14 cellular contexts compared by ENCODE assay signal in the genomic region with DNA sequence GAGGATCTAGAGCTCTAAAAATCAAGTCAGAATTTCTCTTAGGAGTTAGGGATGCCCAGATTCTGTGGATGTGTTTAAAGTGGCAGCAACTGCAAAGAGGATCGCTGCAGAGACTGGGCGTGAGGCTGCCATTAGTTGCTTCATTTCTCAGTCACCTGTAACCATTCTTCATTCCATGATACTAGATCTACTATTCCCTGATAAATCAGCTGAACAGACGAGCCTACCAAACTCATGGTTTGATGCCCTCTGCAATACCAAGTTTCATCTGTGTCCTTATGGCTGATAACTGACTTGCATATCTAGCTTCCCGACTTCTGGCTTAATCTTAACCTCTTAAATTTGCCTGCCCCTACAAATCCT. TPM values are rescaled to one million over a fixed set of nuclear protein-coding genes. Genes with fewer than 3 reads are reported as not detected.
DNase-seq lines count a peak whose midpoint lies in the region; ATAC-seq and TF ChIP-seq lines count a peak whose summit lies in the region.
"Had no signal": no experiment of that assay in that cellular context is flagged by ENCODE, and none has a peak within 500 bp of the region (broad histone marks: within the 10 kb centered on the region; RNA-seq: fewer than 3 reads in every experiment).

No MANE protein-coding gene starts in this region.

- H3K9me3 ChIP-seq in left ventricle myocardium inferior (replicated peaks) (no peaks in the 10 kb centered on the region), heart right ventricle (no peaks in the 10 kb centered on the region), body of pancreas (no peaks in the 10 kb centered on the region), upper lobe of right lung (no peaks in the 10 kb centered on the region), gastroesophageal sphincter (no peaks in the 10 kb centered on the region)
- no peaks in the 10 kb centered on the region for H3K9me3 ChIP-seq in naive thymus-derived CD4-positive, alpha-beta T cell (ENCODE audit: control insufficient read depth in 2 of 3, low read length in 3 of 3)
- H3K9me3 ChIP-seq: ascending aorta had no signal

- H3K27me3 Mint-ChIP-seq in naive thymus-derived CD4-positive, alpha-beta T cell = no peaks in the 10 kb centered on the region

- H3K4me1 ChIP-seq in left ventricle myocardium inferior (peaks cover 77% of the 10 kb centered on the region), heart right ventricle (peaks cover 3 to 62% (median 50%) of the 10 kb centered on the region in 9 donors), body of pancreas (peaks cover 88% of the 10 kb centered on the region), upper lobe of right lung (peaks cover 38% of the 10 kb centered on the region), gastroesophageal sphincter (peaks cover 8 to 78% (median 31%) of the 10 kb centered on the region in 3 donors)
- peaks cover 4 to 7% of the 10 kb centered on the region in 2 donors for H3K4me1 ChIP-seq in naive thymus-derived CD4-positive, alpha-beta T cell (ENCODE audit: control insufficient read depth in 2 of 2, insufficient read depth in 2 of 2, low read length in 2 of 2)

- POLR2A ChIA-PET in naive thymus-derived CD4-positive, alpha-beta T cell (lab: Charles Lee) = interaction anchor here (1.4 kb wide), 1 partner anchor 9 kb away, joined by 4 read pairs; no protein-coding TSS in a partner anchor

- no peaks in the 10 kb centered on the region for H3K27me3 ChIP-seq in left ventricle myocardium inferior (ENCODE audit: low read depth)
- H3K27me3 ChIP-seq in heart right ventricle = no peaks in the 10 kb centered on the region
- no peaks in the 10 kb centered on the region for H3K27me3 ChIP-seq in body of pancreas
- no peaks in the 10 kb centered on the region for H3K27me3 ChIP-seq in naive thymus-derived CD4-positive, alpha-beta T cell (ENCODE audit: control insufficient read depth in 2 of 2, insufficient read depth in 2 of 2, low read length in 2 of 2)
- H3K27me3 ChIP-seq in upper lobe of right lung = no peaks in the 10 kb centered on the region
- H3K27me3 ChIP-seq in gastroesophageal sphincter = no peaks in the 10 kb centered on the region
- H3K27me3 ChIP-seq: ascending aorta had no signal

- H3K27ac Mint-ChIP-seq in naive thymus-derived CD4-positive, alpha-beta T cell = peak overlapping the region in 8 of 9 donors; percentile 18 to 80 (median 54)

- intact Hi-C loops in left ventricle myocardium inferior (cut with micrococcal nuclease) = no loop called here
- intact Hi-C loops in heart right ventricle (cut with DNase I) = loop anchor here in 3 of 10 donors (5.0 kb wide), 2 partner anchors 33 to 38 kb away; a partner anchor contains a TSS
- intact Hi-C loops in body of pancreas (cut with DNase I) = loop anchor here (5.0 kb wide), 1 partner anchor 33 kb away; a partner anchor contains a TSS
- intact Hi-C loops in naive thymus-derived CD4-positive, alpha-beta T cell (cut with micrococcal nuclease) = no loop called here
- intact Hi-C loops in upper lobe of right lung (cut with DNase I) = loop anchor here (5.0 kb wide), 1 partner anchor 38 kb away; no protein-coding TSS in a partner anchor

- H3K4me3 ChIP-seq in left ventricle myocardium inferior = no peak overlapping the region
- H3K4me3 ChIP-seq in heart right ventricle = no peak overlapping the region
- no peak overlapping the region for H3K4me3 ChIP-seq in body of pancreas
- H3K4me3 ChIP-seq in naive thymus-derived CD4-positive, alpha-beta T cell (ENCODE audit: low read length) = no peak overlapping the region
- H3K4me3 ChIP-seq in upper lobe of right lung = no peak overlapping the region
- H3K4me3 ChIP-seq in gastroesophageal sphincter = no peak overlapping the region
- H3K4me3 ChIP-seq: ascending aorta had no signal

- 58 to 70% methylated on average over 4 of the region's 4 CpGs for WGBS in heart right ventricle, 2 donors
- WGBS in body of pancreas, 2 donors = 29 to 54% methylated on average over 4 of the region's 4 CpGs
- 71 to 75% methylated on average over 4 of the region's 4 CpGs for WGBS in gastroesophageal sphincter (ENCODE audit: low coverage in 1 of 2), 2 donors

- H3K36me3 ChIP-seq in left ventricle myocardium inferior = no peaks in the 10 kb centered on the region
- no peaks in the 10 kb centered on the region for H3K36me3 ChIP-seq in heart right ventricle
- H3K36me3 ChIP-seq in body of pancreas (replicated peaks in 1 of 2; ENCODE audit: insufficient read depth in 1 of 2, low read depth in 2 of 2) = no peaks in the 10 kb centered on the region
- no peaks in the 10 kb centered on the region for H3K36me3 ChIP-seq in naive thymus-derived CD4-positive, alpha-beta T cell (ENCODE audit: control insufficient read depth in 2 of 3, insufficient read depth in 3 of 3, low read length in 3 of 3)
- no peaks in the 10 kb centered on the region for H3K36me3 ChIP-seq in upper lobe of right lung
- H3K36me3 ChIP-seq in gastroesophageal sphincter = no peaks in the 10 kb centered on the region
- H3K36me3 ChIP-seq: ascending aorta had no signal

- H3K27ac ChIP-seq in left ventricle myocardium inferior (replicated peaks) = peak overlapping the region; percentile 72
- H3K27ac ChIP-seq in heart right ventricle = peak overlapping the region in 3 of 10 donors; percentile 33 to 49 (median 46)
- H3K27ac ChIP-seq in body of pancreas = peak overlapping the region; percentile 34 to 79 (median 48)
- H3K27ac ChIP-seq in naive thymus-derived CD4-positive, alpha-beta T cell (ENCODE audit: low read depth, low read length) = no peak overlapping the region
- peak overlapping the region; percentile 32 for H3K27ac ChIP-seq in upper lobe of right lung
- H3K27ac ChIP-seq in gastroesophageal sphincter = peak overlapping the region in 1 of 4 donors; percentile 47

- H3K4me3 Mint-ChIP-seq in naive thymus-derived CD4-positive, alpha-beta T cell = no peak overlapping the region

- H3K9me3 Mint-ChIP-seq in naive thymus-derived CD4-positive, alpha-beta T cell = no peaks in the 10 kb centered on the region

- no peak for TF ChIP-seq CTCF in left ventricle myocardium inferior (IDR thresholded peaks at IDR 0.05; ENCODE audit: borderline replicate concordance)
- no peak for TF ChIP-seq CTCF in heart right ventricle (IDR thresholded peaks at IDR 0.05)
- TF ChIP-seq CTCF in body of pancreas (IDR thresholded peaks at IDR 0.05) = no peak
- no peak for TF ChIP-seq CTCF in upper lobe of right lung (IDR thresholded peaks at IDR 0.05)
- TF ChIP-seq CTCF in gastroesophageal sphincter (IDR thresholded peaks at IDR 0.05) = no peak

- CTCF ChIA-PET in naive thymus-derived CD4-positive, alpha-beta T cell (lab: Charles Lee) = interaction anchor here (8.5 kb wide), 1 partner anchor 36 kb away, joined by 87 read pairs; a partner anchor contains a TSS

- no peak for ATAC-seq in heart right ventricle
- no peak for ATAC-seq in body of pancreas
- no peak for ATAC-seq in naive thymus-derived CD4-positive, alpha-beta T cell
- ATAC-seq in upper lobe of right lung = no peak
- no peak for ATAC-seq in gastroesophageal sphincter

- DNase-seq in left ventricle myocardium inferior = no peak
- no peak for DNase-seq in heart right ventricle
- DNase-seq in body of pancreas = no peak
- no peak for DNase-seq in naive thymus-derived CD4-positive, alpha-beta T cell
- no peak for DNase-seq in upper lobe of right lung
- DNase-seq in cortex of kidney (lab: John Stamatoyannopoulos, UW) = no peak
- DNase-seq in activated CD4-positive, alpha-beta T cell treated with anti-CD3 and anti-CD28 coated beads, Interleukin-2, amount 50 U/mL, for 48 hours = no peak
- DNase-seq: DMS79, foreskin fibroblast, NCI-H1105, T-helper 2 cell had no signal

- peaks cover 0 to 6% (median 4%) of the 10 kb centered on the region in 5 donors for H3K36me3 Mint-ChIP-seq in naive thymus-derived CD4-positive, alpha-beta T cell

- no peak for TF ChIP-seq EP300 in gastroesophageal sphincter (IDR thresholded peaks at IDR 0.05)

- H3K4me1 Mint-ChIP-seq in naive thymus-derived CD4-positive, alpha-beta T cell = peaks cover 21 to 58% (median 53%) of the 10 kb centered on the region in 7 donors

- TF ChIP-seq POLR2A in body of pancreas (IDR thresholded peaks at IDR 0.05) (no peak), gastroesophageal sphincter (IDR thresholded peaks at IDR 0.05) (no peak)

RNA-seq across cellular contexts. Expression of a gene that starts 33.3 kb away (rescaled TPM):
- 40.6 TPM for total RNA-seq in left ventricle myocardium inferior
- total RNA-seq in heart right ventricle = 10 to 100 TPM; 38.8 to 47.9 (median 41.5) TPM
- 10 to 100 TPM; 15.8 to 21.6 TPM for polyA plus RNA-seq in heart right ventricle
- total RNA-seq in body of pancreas = 10 to 100 TPM; 26.7 to 31.4 TPM
- total RNA-seq in naive thymus-derived CD4-positive, alpha-beta T cell = 10 to 100 TPM; 27.2 to 40.8 (median 32.0) TPM
- polyA plus RNA-seq in naive thymus-derived CD4-positive, alpha-beta T cell = 10 to 100 TPM; 16.9 TPM
- 36.7 TPM for total RNA-seq in upper lobe of right lung
- total RNA-seq in gastroesophageal sphincter = 10 to 100 TPM; 26.5 to 43.9 (median 33.0) TPM

RNA-seq across cellular contexts. Expression of a gene that starts 54.9 kb away (rescaled TPM):
- total RNA-seq in left ventricle myocardium inferior (not detected), heart right ventricle (1 to 10 TPM in 1 of 10 donors, under 1 TPM in 6, not detected in 3; 0.31 to 1.0 (median 0.77) TPM), body of pancreas (100 to 1,000 TPM; 526 to 604 TPM), upper lobe of right lung (not detected), gastroesophageal sphincter (1 to 10 TPM in 3 of 4 donors, not detected in 1; 1.2 to 3.6 (median 2.2) TPM)
- polyA plus RNA-seq in heart right ventricle = under 1 TPM in 1 of 2 donors, not detected in 1; 0.07 TPM
- total RNA-seq in naive thymus-derived CD4-positive, alpha-beta T cell = 1 to 10 TPM in 1 of 5 experiments, not detected in 4; 2.5 TPM
- not detected for polyA plus RNA-seq in naive thymus-derived CD4-positive, alpha-beta T cell
- total RNA-seq: ascending aorta, subcutaneous adipose tissue had no signal

Comparison
In these comparisons a context has a peak if more than half of its experiments do, and no peak if none do; other contexts are left out.
1. RNA of a gene that starts 54.9 kb away (total RNA-seq): 526 to 604 TPM in body of pancreas; 1.2 to 3.6 TPM in gastroesophageal sphincter, 0.31 to 1.0 TPM in heart right ventricle, not detected in left ventricle myocardium inferior (single experiment), 2.5 TPM in naive thymus-derived CD4-positive, alpha-beta T cell and not detected in upper lobe of right lung (single experiment); every median in the first group is over 100 times any median in the second.
2. intact Hi-C loops: an anchor here in body of pancreas (5.0 kb wide) and upper lobe of right lung (5.0 kb wide); none called in left ventricle myocardium inferior and naive thymus-derived CD4-positive, alpha-beta T cell.